Comparison of ENCODE assay signal across 14 cellular contexts in genomic region chr20:21235346-21235712, GRCh38.
DNase-seq lines count a peak whose midpoint lies in the region; ATAC-seq and TF ChIP-seq lines count a peak whose summit lies in the region.
"Had no signal": no experiment of that assay in that cellular context is flagged by ENCODE, and none has a peak within 500 bp of the region (broad histone marks: within the 10 kb centered on the region; RNA-seq: fewer than 3 reads in every experiment).

No MANE protein-coding gene starts in this region.

- no TSS peak for BruUV-seq in PC-3 (replicated peaks; lab: Mats Ljungman, UMichigan)

- peak overlapping the region; percentile 46 for H3K4me2 ChIP-seq in PC-3 (ENCODE audit: low read length)
- H3K4me2 ChIP-seq in neuronal stem cell (ENCODE audit: insufficient read depth, low read length, poor library complexity, severe bottlenecking) = peak overlapping the region; percentile 47

- H3K79me1 ChIP-seq in neuronal stem cell (ENCODE audit: low read depth, low read length) = no peaks in the 10 kb centered on the region

- WGBS in neuronal stem cell (ENCODE audit: extremely low coverage in 2 of 2, insufficient read length in 2 of 2, insufficient replicate concordance in 1 of 2), 2 donors = no CpG with 5 or more reads among the region's 5 CpGs
- 72 to 74% methylated on average over 5 of the region's 5 CpGs for WGBS in testis, 2 donors

- intact Hi-C loops in PC-3 (cut with micrococcal nuclease) (loop anchor here (5.0 kb wide), 3 partner anchors 67 to 337 kb away; partner anchors contain the start of genes KIZ and XRN2), dorsolateral prefrontal cortex (cut with DNase I) (loop anchor here (1.0 to 10.0 kb wide), 6 partner anchors 67 to 521 kb away; partner anchors contain the start of genes XRN2 (in 2 of the 2), NKX2-4 (in 1 of the 2) and RALGAPA2 (in 1 of the 2)), testis (cut with DNase I; ENCODE audit: low total_unique reads) (loop anchor here (2.0 kb wide), 1 partner anchor 271 kb away; no protein-coding TSS in a partner anchor)

- H2BK15ac ChIP-seq in neuronal stem cell (ENCODE audit: low read length) = no peak overlapping the region

- no peak overlapping the region for H3K18ac ChIP-seq in neuronal stem cell (ENCODE audit: low read length)

- H2AFZ ChIP-seq in PC-3 (ENCODE audit: low read length) (peak overlapping the region; percentile 51), neuronal stem cell (ENCODE audit: low read length) (peak overlapping the region; percentile 74)

- no peaks in the 10 kb centered on the region for H3F3A ChIP-seq in PC-3 (ENCODE audit: low read length, unreplicated experiment)

- H3K9me2 ChIP-seq in PC-3 (replicated peaks; ENCODE audit: low read length) = no peaks in the 10 kb centered on the region

- peak overlapping the region; percentile 3; the same call in 1 of the 2 replicates for H3K27ac ChIP-seq in PC-3 (ENCODE audit: low read length)
- peak overlapping the region; percentile 44 to 99 (median 93) for H3K27ac ChIP-seq in dorsolateral prefrontal cortex
- peak overlapping the region; percentile 46 for H3K27ac ChIP-seq in neuronal stem cell (replicated peaks; ENCODE audit: low read length)
- H3K27ac ChIP-seq in testis = no peak overlapping the region
- H3K27ac ChIP-seq: 22Rv1, body of pancreas, KMS-11, neutrophil, psoas muscle had no signal

- POLR2A ChIA-PET in PC-3 (lab: Charles Lee; ENCODE audit: unreplicated experiment) = no interaction called here

- H3K23ac ChIP-seq in neuronal stem cell (ENCODE audit: low read depth, low read length, poor library complexity) = no peak overlapping the region

- TF ChIP-seq CTCF in PC-3 (conservative IDR thresholded peaks at IDR 0.05; ENCODE audit: low read depth, low read length) (no peak), dorsolateral prefrontal cortex (IDR thresholded peaks at IDR 0.05 in 54 of 56, conservative IDR thresholded peaks at IDR 0.05 in 2 of 56; ENCODE audit: low read depth in 1 of 56, partially characterized antibody in 56 of 56) (no peak), testis (IDR thresholded peaks at IDR 0.05) (no peak)

- H2BK12ac ChIP-seq in neuronal stem cell (ENCODE audit: low read length) = no peak overlapping the region

- H3K27me3 ChIP-seq in PC-3 (ENCODE audit: low read length) = no peaks in the 10 kb centered on the region
- no peaks in the 10 kb centered on the region for H3K27me3 ChIP-seq in dorsolateral prefrontal cortex
- peaks cover 0 to 3% (median 0%) of the 10 kb centered on the region in 3 experiments for H3K27me3 ChIP-seq in neuronal stem cell (ENCODE audit: control insufficient read depth in 3 of 3, insufficient read depth in 3 of 3, low read depth in 1 of 3, low read length in 3 of 3)
- H3K27me3 ChIP-seq in testis = no peaks in the 10 kb centered on the region
- H3K27me3 ChIP-seq: body of pancreas, neutrophil had no signal

- no peak for TF ChIP-seq POLR2A in testis (IDR thresholded peaks at IDR 0.05)

- no peak overlapping the region for H3K4ac ChIP-seq in neuronal stem cell (ENCODE audit: low read length)

- no peak overlapping the region for H2BK120ac ChIP-seq in neuronal stem cell (ENCODE audit: low read depth, low read length)

- H3K9me3 ChIP-seq in PC-3 (ENCODE audit: low read length) (no peaks in the 10 kb centered on the region), neuronal stem cell (replicated peaks in 1 of 2; ENCODE audit: control insufficient read depth in 2 of 2, insufficient read depth in 1 of 2, low read depth in 1 of 2, low read length in 2 of 2) (no peaks in the 10 kb centered on the region), testis (no peaks in the 10 kb centered on the region)
- H3K9me3 ChIP-seq: body of pancreas, neutrophil, psoas muscle had no signal

- DNase-seq in DMS153 treated with DMSO at 0.1 percent for 48 hours (lab: John Stamatoyannopoulos, UW; ENCODE audit: unreplicated experiment) (peak; percentile 71), DMS153 (lab: John Stamatoyannopoulos, UW) (no peak), PC-3 (no peak), dorsolateral prefrontal cortex (no peak), neuronal stem cell (ENCODE audit: low spot score) (peak; percentile 72), dedifferentiated amniotic fluid mesenchymal stem cell (ENCODE audit: extremely low spot score) (no peak), testis (no peak)

- H3K9ac ChIP-seq in PC-3 (ENCODE audit: low read length) = no peak overlapping the region
- no peak overlapping the region for H3K9ac ChIP-seq in neuronal stem cell (ENCODE audit: low read depth, low read length, poor library complexity)
- H3K9ac ChIP-seq: KMS-11 had no signal

- no peak overlapping the region for H4K8ac ChIP-seq in neuronal stem cell (ENCODE audit: low read depth, low read length)

- H3K36me3 ChIP-seq in PC-3 (ENCODE audit: low read depth, low read length) = no peaks in the 10 kb centered on the region
- no peaks in the 10 kb centered on the region for H3K36me3 ChIP-seq in neuronal stem cell (replicated peaks in 1 of 2; ENCODE audit: control insufficient read depth in 2 of 2, insufficient read depth in 2 of 2, low read length in 2 of 2)
- H3K36me3 ChIP-seq in testis (ENCODE audit: low read depth, missing control alignments) = no peaks in the 10 kb centered on the region

- no peaks in the 10 kb centered on the region for H3K79me2 ChIP-seq in PC-3 (ENCODE audit: low read length)

- H3K14ac ChIP-seq in neuronal stem cell (ENCODE audit: low read length) = no peak overlapping the region

- CTCF ChIA-PET in PC-3 (lab: Charles Lee) = interaction anchor here (0.6 to 1.8 kb wide), 4 partner anchors 52 to 1077 kb away, joined by 3 to 18 read pairs (median 4); no protein-coding TSS in a partner anchor

- H4K91ac ChIP-seq in neuronal stem cell (ENCODE audit: low read depth, low read length, poor library complexity) = no peak overlapping the region

- no peaks in the 10 kb centered on the region for H4K20me1 ChIP-seq in PC-3 (ENCODE audit: low read length)

- H2BK5ac ChIP-seq in neuronal stem cell (ENCODE audit: low read length) = no peak overlapping the region

- no peak overlapping the region for H2AK5ac ChIP-seq in neuronal stem cell (ENCODE audit: low read depth, low read length)

- peak overlapping the region; percentile 11; the same call in 1 of the 2 replicates for H3K4me3 ChIP-seq in PC-3 (ENCODE audit: low read length)
- peak overlapping the region in 54 of 59 donors; percentile 1 to 59 (median 32) for H3K4me3 ChIP-seq in dorsolateral prefrontal cortex
- H3K4me3 ChIP-seq in neuronal stem cell (ENCODE audit: low read length in 2 of 2) = no peak overlapping the region
- no peak overlapping the region for H3K4me3 ChIP-seq in testis
- H3K4me3 ChIP-seq: body of pancreas, lung, psoas muscle had no signal

- H3K4me1 ChIP-seq in PC-3 (ENCODE audit: insufficient read depth, low read length) (peaks cover 23% of the 10 kb centered on the region), neuronal stem cell (ENCODE audit: control insufficient read depth in 2 of 2, insufficient read depth in 1 of 2, low read depth in 1 of 2, low read length in 2 of 2) (peaks cover 23 to 33% of the 10 kb centered on the region in 2 donors), testis (peaks cover 9% of the 10 kb centered on the region)
- H3K4me1 ChIP-seq: psoas muscle had no signal

- ATAC-seq in PC-3 (no peak), HG03139 (IDR thresholded peaks at IDR 0.05; ENCODE audit: unreplicated experiment) (no peak)

Comparison
In these comparisons a context has a peak if more than half of its experiments do, and no peak if none do; other contexts are left out.
1. DNase-seq: peak in DMS153 treated with DMSO at 0.1 percent for 48 hours (single experiment) and neuronal stem cell (single experiment); none in DMS153 (single experiment), PC-3 (single experiment), dorsolateral prefrontal cortex (0 of 10), dedifferentiated amniotic fluid mesenchymal stem cell (single experiment) and testis (single experiment).
2. H3K27ac ChIP-seq: peak in PC-3 (single experiment), dorsolateral prefrontal cortex (59 of 59) and neuronal stem cell (single experiment); none in testis (0 of 2).
3. H3K4me3 ChIP-seq: peak in PC-3 (single experiment) and dorsolateral prefrontal cortex (54 of 59); none in neuronal stem cell (0 of 2) and testis (0 of 2).